Comparison of ENCODE assay signal across 27 cellular contexts in the genomic region with DNA sequence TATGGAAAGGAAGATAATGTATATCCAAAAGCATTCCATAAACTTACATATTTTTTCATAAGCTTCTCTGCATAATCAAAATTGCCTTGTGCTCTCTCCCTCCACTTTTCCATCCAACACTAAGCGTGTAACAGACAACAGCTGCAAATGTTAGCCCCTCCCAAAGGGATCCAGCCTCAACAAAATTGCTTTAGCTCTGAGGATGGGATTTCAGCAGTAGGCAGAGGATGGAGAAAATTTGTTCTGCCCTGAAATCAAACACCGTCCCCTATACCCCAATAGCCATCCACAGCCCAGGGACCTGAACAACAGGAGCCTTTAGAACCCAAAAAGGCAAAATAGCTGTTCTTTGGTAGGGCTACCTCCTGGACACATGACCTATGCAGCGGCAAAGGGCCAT. TPM values are rescaled to one million over a fixed set of nuclear protein-coding genes. Genes with fewer than 3 reads are reported as not detected.
A peak's percentile ranks its signal among the peaks of the same experiment; 100 is the strongest.
DNase-seq lines count a peak whose midpoint lies in the region; ATAC-seq, FAIRE-seq and TF ChIP-seq lines count a peak whose summit lies in the region.
"Had no signal": no experiment of that assay in that cellular context is flagged by ENCODE, and none has a peak within 500 bp of the region (broad histone marks: within the 10 kb centered on the region; RNA-seq: fewer than 3 reads in every experiment).

No MANE protein-coding gene starts in this region.

- H3K4me3 Mint-ChIP-seq in nephron = peak overlapping the region in 1 of 3 experiments; percentile 50
- H3K4me3 Mint-ChIP-seq: CD14-positive monocyte; CD4-positive, alpha-beta memory T cell; CD4-positive, CD25-positive, alpha-beta regulatory T cell; CD8-positive, alpha-beta memory T cell had no signal

- peak overlapping the region; percentile 39 for H3K4me3 ChIP-seq in SJCRH30
- H3K4me3 ChIP-seq: BLaER1 had no signal

- no peaks in the 10 kb centered on the region for H3K36me3 ChIP-seq in SJCRH30
- H3K36me3 ChIP-seq: BE2C, BLaER1 had no signal

- peaks cover 12% of the 10 kb centered on the region for H3K4me1 Mint-ChIP-seq in nephron
- H3K4me1 Mint-ChIP-seq: CD14-positive monocyte; CD4-positive, alpha-beta memory T cell; CD4-positive, CD25-positive, alpha-beta regulatory T cell; CD8-positive, alpha-beta memory T cell had no signal

- no peaks in the 10 kb centered on the region for H3K27me3 Mint-ChIP-seq in nephron (ENCODE audit: low read depth)
- H3K27me3 Mint-ChIP-seq: CD4-positive, alpha-beta memory T cell; CD4-positive, CD25-positive, alpha-beta regulatory T cell had no signal

- H3K27ac ChIP-seq in SJCRH30 = peak overlapping the region; percentile 91
- H3K27ac ChIP-seq: BLaER1 had no signal

- ATAC-seq in GM18498 (IDR thresholded peaks at IDR 0.05; ENCODE audit: unreplicated experiment) = no peak

- no peaks in the 10 kb centered on the region for H3K36me3 Mint-ChIP-seq in nephron (ENCODE audit: low read depth)
- H3K36me3 Mint-ChIP-seq: CD14-positive monocyte; CD4-positive, alpha-beta memory T cell; CD4-positive, CD25-positive, alpha-beta regulatory T cell; CD8-positive, alpha-beta memory T cell had no signal

- H3K4me1 ChIP-seq in SJCRH30 = peaks cover 11% of the 10 kb centered on the region
- H3K4me1 ChIP-seq: BE2C had no signal

- TF ChIP-seq CTCF in nephron (IDR thresholded peaks at IDR 0.05; ENCODE audit: unreplicated experiment in 3 of 3) = no peak

- H3K27ac Mint-ChIP-seq in nephron = peak overlapping the region; percentile 31 to 52 (median 44)
- H3K27ac Mint-ChIP-seq: CD14-positive monocyte; CD4-positive, alpha-beta memory T cell; CD4-positive, CD25-positive, alpha-beta regulatory T cell; CD8-positive, alpha-beta memory T cell had no signal

- no peaks in the 10 kb centered on the region for H3K27me3 ChIP-seq in SJCRH30
- H3K27me3 ChIP-seq: BE2C had no signal

- DNase-seq in LHCN-M2 (ENCODE audit: low read depth) (peak; percentile 17), SJCRH30 (peak; percentile 64 to 84), HTR-8/SVneo (ENCODE audit: insufficient read length, low spot score) (no peak), NCI-H524 (lab: John Stamatoyannopoulos, UW) (no peak)
- DNase-seq: 8988T; ACHN; BE2C; C1 segment of cervical spinal cord; CD4-positive, alpha-beta memory T cell; CD4-positive, CD25-positive, alpha-beta regulatory T cell; CD8-positive, alpha-beta memory T cell; COR-L47; DMS 273 treated with DMSO at 0.1 percent for 48 hours; DMS153; DMS53; DMS79; DND-41; EL; GDM1 had no signal

- H3K9me3 ChIP-seq in SJCRH30 (replicated peaks) = no peaks in the 10 kb centered on the region
- H3K9me3 ChIP-seq: BE2C, BLaER1 had no signal

- H3K9me3 Mint-ChIP-seq in nephron = no peaks in the 10 kb centered on the region
- H3K9me3 Mint-ChIP-seq: CD4-positive, CD25-positive, alpha-beta regulatory T cell had no signal

- no peak for FAIRE-seq in HTR-8/SVneo (lab: Jason Lieb, UNC)
- FAIRE-seq: A204.1, GM12891, GM18507 had no signal

RNA-seq across cellular contexts. Expression of a gene that starts 28.8 kb away (rescaled TPM):
- 1.8 and 3.4 TPM in 2 replicates for total RNA-seq in LHCN-M2 (2014; rRNA removed)
- 0.23 TPM for polyA plus RNA-seq in LHCN-M2 (2012)
- total RNA-seq in SJCRH30 (2014; rRNA removed; shearing (Covaris generic)) = 55.6 and 59.0 TPM in 2 replicates
- total RNA-seq: CD4-positive, alpha-beta memory T cell; CD4-positive, CD25-positive, alpha-beta regulatory T cell; CD8-positive, alpha-beta memory T cell; G401 had no signal
- polyA plus RNA-seq: CD14-positive monocyte; CD4-positive, alpha-beta memory T cell; CD4-positive, CD25-positive, alpha-beta regulatory T cell; CD8-positive, alpha-beta memory T cell had no signal

Comparison
In these comparisons a context has a peak if more than half of its experiments do, and no peak if none do; other contexts are left out.
1. DNase-seq: peak in LHCN-M2 (single experiment) and SJCRH30 (2 of 2); none in HTR-8/SVneo (single experiment) and NCI-H524 (0 of 2).
2. RNA of a gene that starts 28.8 kb away (total RNA-seq): 55.6 to 59.0 TPM in SJCRH30; 1.8 to 3.4 TPM in LHCN-M2; every median in the first group is over 10 times any median in the second.